In the genomic region with DNA sequence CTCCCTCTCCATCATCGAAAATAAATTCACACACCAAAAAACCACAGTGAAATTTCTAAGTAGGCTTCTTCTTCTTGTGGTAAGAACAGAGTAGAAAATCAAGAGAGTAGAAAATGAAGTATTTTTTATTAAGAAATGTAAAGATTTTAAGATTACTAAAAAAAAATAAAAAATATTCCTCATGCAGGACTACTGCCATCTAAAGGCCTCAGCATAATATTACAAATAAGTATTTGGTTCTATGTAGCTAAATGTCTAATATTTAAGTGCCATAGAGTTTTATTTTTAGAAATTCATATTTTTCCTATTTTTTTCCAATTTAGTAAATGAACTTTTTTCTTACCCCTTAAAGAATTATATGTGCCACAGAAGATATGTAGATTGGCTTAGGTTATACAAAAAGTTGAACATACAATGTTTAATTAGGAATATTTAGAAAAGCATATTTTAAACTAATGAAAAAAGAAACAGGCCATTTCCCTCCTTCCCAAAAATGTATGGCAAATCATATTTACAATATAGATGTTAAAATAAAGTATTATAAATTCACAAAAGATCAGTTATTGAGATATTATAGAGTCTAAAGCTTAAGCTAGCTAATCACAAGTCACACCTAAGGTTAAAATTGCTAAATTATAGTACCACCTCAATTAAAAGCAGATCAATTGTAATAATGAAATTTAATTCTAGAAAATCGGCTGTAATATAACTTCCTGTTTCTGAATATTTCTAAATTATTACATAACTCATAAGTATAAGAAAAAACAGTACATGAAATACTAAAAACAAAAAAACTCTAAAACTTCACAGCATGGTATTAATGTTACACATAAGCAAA, we compare ENCODE assay signal across 10 cellular contexts. TPM values are rescaled to one million over a fixed set of nuclear protein-coding genes. Genes with fewer than 3 reads are reported as not detected.
DNase-seq lines count a peak whose midpoint lies in the region; ATAC-seq and TF ChIP-seq lines count a peak whose summit lies in the region.
"Had no signal": no experiment of that assay in that cellular context is flagged by ENCODE, and none has a peak within 500 bp of the region (broad histone marks: within the 10 kb centered on the region; RNA-seq: fewer than 3 reads in every experiment).

No MANE protein-coding gene starts in this region.

- no peaks in the 10 kb centered on the region for H3K9me3 ChIP-seq in MM.1S (replicated peaks; ENCODE audit: insufficient read depth, low read length)
- no peaks in the 10 kb centered on the region for H3K9me3 ChIP-seq in osteoblast (ENCODE audit: low read depth, low read length)

- H4K20me1 ChIP-seq in MM.1S (ENCODE audit: insufficient read depth, low read length) (no peaks in the 10 kb centered on the region), osteoblast (ENCODE audit: insufficient read depth, low read length) (no peaks in the 10 kb centered on the region)

- H3K36me3 Mint-ChIP-seq in T-cell = no peaks in the 10 kb centered on the region

- no peak overlapping the region for H3K27ac ChIP-seq in MM.1S (ENCODE audit: low read length)
- H3K27ac ChIP-seq in coronary artery = no peak overlapping the region
- no peak overlapping the region for H3K27ac ChIP-seq in osteoblast (ENCODE audit: low read depth, low read length)

- H3K4me3 Mint-ChIP-seq in T-cell = no peak overlapping the region
- H3K4me3 Mint-ChIP-seq: immature natural killer cell had no signal

- H3K9me2 ChIP-seq in MM.1S (replicated peaks; ENCODE audit: insufficient read depth, low read length) = no peaks in the 10 kb centered on the region

- peak; percentile 24; the same call in 1 of the 2 replicates for TF ChIP-seq CTCF in MM.1S (IDR thresholded peaks at IDR 0.05; ENCODE audit: low read length)
- TF ChIP-seq CTCF in coronary artery (IDR thresholded peaks at IDR 0.05) = peak; percentile 38
- TF ChIP-seq CTCF in osteoblast (IDR thresholded peaks at IDR 0.05; ENCODE audit: extremely low read depth, low read depth, low read length) = peak; percentile 59

- H2AFZ ChIP-seq in MM.1S (ENCODE audit: low read length) (no peak overlapping the region), osteoblast (ENCODE audit: low read length) (no peak overlapping the region)

- CTCF ChIA-PET in T-cell (lab: Charles Lee) = interaction anchor here (0.6 to 2.1 kb wide), 10 partner anchors 8 to 588 kb away, joined by 3 to 16 read pairs (median 4); no protein-coding TSS in a partner anchor

- no peak overlapping the region for H3K27ac Mint-ChIP-seq in T-cell
- H3K27ac Mint-ChIP-seq: immature natural killer cell had no signal

- no peaks in the 10 kb centered on the region for H3K36me3 ChIP-seq in MM.1S (replicated peaks; ENCODE audit: insufficient read depth, low read length)
- H3K36me3 ChIP-seq in osteoblast (ENCODE audit: insufficient read depth, low read length) = no peaks in the 10 kb centered on the region

- H3K79me2 ChIP-seq in MM.1S (ENCODE audit: low read length) (peaks cover 8% of the 10 kb centered on the region), osteoblast (ENCODE audit: insufficient read depth, low read length) (peaks cover 3% of the 10 kb centered on the region)

- POLR2A ChIA-PET in T-cell (lab: Charles Lee) = interaction anchor here in 1 of 2 donors (0.6 kb wide), 2 partner anchors 86 kb away, joined by 3 to 5 read pairs; no protein-coding TSS in a partner anchor

- H3K4me1 ChIP-seq in MM.1S (ENCODE audit: low read length) (peaks cover 6% of the 10 kb centered on the region; the same call in 1 of the 2 replicates), osteoblast (ENCODE audit: insufficient read depth, low read length) (no peaks in the 10 kb centered on the region)

- peaks cover 22 to 27% (median 23%) of the 10 kb centered on the region in 3 donors for H3K4me1 Mint-ChIP-seq in T-cell

- no peak overlapping the region for H3K9ac ChIP-seq in MM.1S (ENCODE audit: low read length)

- no peak for ATAC-seq in GM18519 (IDR thresholded peaks at IDR 0.05; ENCODE audit: low FRiP score, unreplicated experiment)
- no peak for ATAC-seq in T-cell (replicated peaks in 1 of 4)

- no peaks in the 10 kb centered on the region for H3K27me3 ChIP-seq in MM.1S (replicated peaks; ENCODE audit: insufficient read depth, low read length)
- no peaks in the 10 kb centered on the region for H3K27me3 ChIP-seq in osteoblast (ENCODE audit: insufficient read depth, low read length)

- peaks cover 12% of the 10 kb centered on the region; the same call in 1 of the 2 replicates for H3F3A ChIP-seq in MM.1S (ENCODE audit: insufficient read depth, low read length)

- DNase-seq in EH (ENCODE audit: low read depth) (peak; percentile 16), MM.1S (no peak), coronary artery (ENCODE audit: low spot score) (no peak), osteoblast (ENCODE audit: insufficient read length, low spot score, missing footprints) (no peak), NCI-H226 (no peak), T-cell (no peak), NCI-H1048 (lab: John Stamatoyannopoulos, UW) (no peak)
- DNase-seq: NCI-H1436 treated with DMSO at 0.1 percent for 48 hours had no signal

- peaks cover 0 to 7% (median 6%) of the 10 kb centered on the region in 3 donors for H3K9me3 Mint-ChIP-seq in T-cell

- H3K4me3 ChIP-seq in MM.1S (ENCODE audit: low read length) (no peak overlapping the region), coronary artery (no peak overlapping the region), osteoblast (ENCODE audit: insufficient read depth, low read length) (no peak overlapping the region)

- H3K27me3 Mint-ChIP-seq in T-cell = peaks cover 0 to 10% of the 10 kb centered on the region in 2 donors

- H3K4me2 ChIP-seq in MM.1S (ENCODE audit: low read depth, low read length) (no peak overlapping the region), osteoblast (ENCODE audit: insufficient read depth, low read length) (no peak overlapping the region)

RNA-seq across cellular contexts. Expression of gene NT5DC1, which starts 3.5 kb away (rescaled TPM):
- total RNA-seq in osteoblast = 7.2 and 13.6 TPM in 2 replicates
- 10 to 100 TPM; 33.8 to 47.3 (median 38.1) TPM for total RNA-seq in T-cell

RNA-seq across cellular contexts. Expression of gene COL10A1, which starts 28.7 kb away (rescaled TPM):
- 36.2 and 83.7 TPM in 2 replicates for total RNA-seq in osteoblast
- total RNA-seq in T-cell = not detected

RNA-seq across cellular contexts. Expression of gene FRK, which starts 36.5 kb away (rescaled TPM):
- 1.1 and 1.2 TPM in 2 replicates for total RNA-seq in osteoblast
- total RNA-seq in T-cell = under 1 TPM; 0.02 to 0.07 (median 0.06) TPM

Comparison
In these comparisons a context has a peak if more than half of its experiments do, and no peak if none do; other contexts are left out.
1. RNA of gene COL10A1, which starts 28.7 kb away (total RNA-seq): 36.2 to 83.7 TPM in osteoblast; not detected in T-cell; every median in the first group is over 10 times any median in the second.
2. Peak in every context shown above with its lines, with median percentiles within 50 percentile points of each other: CTCF ChIP-seq.